In the genomic region with DNA sequence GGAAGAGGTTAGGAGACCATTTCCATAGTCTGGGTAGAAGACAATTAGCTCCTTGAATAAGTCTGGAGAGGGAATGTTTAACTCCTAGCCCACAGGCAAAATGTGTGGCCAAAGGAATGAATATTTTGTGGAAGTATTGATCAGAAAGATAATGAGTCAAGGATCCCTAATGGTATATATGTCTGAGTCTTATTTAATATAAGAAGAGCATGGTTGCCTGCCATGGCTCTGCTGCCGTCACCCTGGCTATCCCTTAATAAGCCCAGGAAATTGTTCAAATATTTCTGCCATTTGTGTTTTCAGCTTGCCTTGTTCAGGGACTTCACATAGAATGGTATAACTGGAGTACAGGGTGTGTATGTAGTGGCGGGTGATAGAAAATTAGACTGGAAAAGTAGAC, we compare ENCODE assay signal across 30 cellular contexts. TPM values are rescaled to one million over a fixed set of nuclear protein-coding genes. Genes with fewer than 3 reads are reported as not detected.
"Had no signal": no experiment of that assay in that cellular context is flagged by ENCODE, and none has a peak within 500 bp of the region (broad histone marks: within the 10 kb centered on the region; RNA-seq: fewer than 3 reads in every experiment).

No MANE protein-coding gene starts in this region.

- H3K27ac ChIP-seq: brain microvascular endothelial cell, epithelial cell of prostate, esophagus squamous epithelium, gastroesophageal sphincter, WERI-Rb-1 had no signal

- H3K27me3 Mint-ChIP-seq: activated B cell treated with CpG ODN at 0.5 μM for 24 hours had no signal

- H3K27me3 ChIP-seq: brain microvascular endothelial cell, esophagus squamous epithelium, gastroesophageal sphincter had no signal

- H3K36me3 ChIP-seq: brain microvascular endothelial cell, esophagus squamous epithelium, gastroesophageal sphincter, WERI-Rb-1 had no signal

- H3K27ac Mint-ChIP-seq: activated B cell treated with CpG ODN at 0.5 μM for 24 hours; activated CD8-positive, alpha-beta T cell treated with anti-CD3 and anti-CD28 coated beads for 36 hours; activated naive CD8-positive, alpha-beta T cell; activated T-helper 2 cell treated with anti-CD3 and anti-CD28 coated beads, Interferon-gamma antibody, Interleukin-2, Interleukin-4, amounts not matched to agents 10 μg/mL and 5 μg/mL and 100 μg/mL, durations not matched to agents 14 hours and 24 hours and 36 hours; T-helper 2 cell treated with Interferon-gamma antibody and Interleukin-4, amounts not matched to agents 5 μg/mL and 100 μg/mL, for 36 hours had no signal

- H3K4me1 ChIP-seq: esophagus squamous epithelium, gastroesophageal sphincter had no signal

- H3K36me3 Mint-ChIP-seq: activated naive CD8-positive, alpha-beta T cell had no signal

- DNase-seq: activated B cell treated with CpG ODN at 0.5 μM for 24 hours; activated CD4-positive, alpha-beta T cell treated with anti-CD3 and anti-CD28 coated beads for 48 hours; activated CD4-positive, alpha-beta T cell treated with anti-CD3 and anti-CD28 coated beads, Interleukin-2, amount 50 U/mL, for 1 hour; activated CD4-positive, alpha-beta T cell treated with anti-CD3 and anti-CD28 coated beads, Interleukin-2, amount 50 U/mL, for 48 hours; activated CD8-positive, alpha-beta memory T cell treated with anti-CD3 and anti-CD28 coated beads for 24 hours; activated CD8-positive, alpha-beta T cell treated with anti-CD3 and anti-CD28 coated beads for 36 hours; activated effector memory CD4-positive, alpha-beta T cell treated with anti-CD3 and anti-CD28 coated beads, Interleukin-2, amount 50 U/mL, for 16 hours; activated naive CD4-positive, alpha-beta T cell treated with anti-CD3 and anti-CD28 coated beads, Interleukin-2, amount 50 U/mL, for 16 hours; activated T-cell treated with anti-CD3 and anti-CD28 coated beads, Interleukin-2, amount 50 U/mL, for 4 hours; amniotic stem cell; anterior cingulate cortex; brain microvascular endothelial cell; cortex of kidney; effector CD8-positive, alpha-beta T cell; esophagus squamous epithelium; foreskin melanocyte; T-helper 1 cell; T-helper 17 cell; T1000; WERI-Rb-1 had no signal

- H3K4me3 Mint-ChIP-seq: activated B cell treated with CpG ODN at 0.5 μM for 24 hours; activated CD8-positive, alpha-beta T cell treated with anti-CD3 and anti-CD28 coated beads for 36 hours; activated naive CD8-positive, alpha-beta T cell; activated T-cell treated with anti-CD3 and anti-CD28 coated beads, Interleukin-2, amount 50 U/mL, for 4 hours; central memory CD8-positive, alpha-beta T cell; T-helper 17 cell; T-helper 2 cell treated with Interferon-gamma antibody and Interleukin-4, amounts not matched to agents 5 μg/mL and 100 μg/mL, for 36 hours had no signal

- H3K9me3 Mint-ChIP-seq: activated B cell treated with CpG ODN at 0.5 μM for 24 hours; activated CD8-positive, alpha-beta T cell treated with anti-CD3 and anti-CD28 coated beads for 36 hours; activated T-cell treated with anti-CD3 and anti-CD28 coated beads, Interleukin-2, amount 50 U/mL, for 4 hours; activated T-helper 2 cell treated with anti-CD3 and anti-CD28 coated beads, Interferon-gamma antibody, Interleukin-2, Interleukin-4, amounts not matched to agents 10 μg/mL and 5 μg/mL and 100 μg/mL, durations not matched to agents 14 hours and 24 hours and 36 hours; central memory CD8-positive, alpha-beta T cell; T-helper 2 cell treated with Interferon-gamma antibody and Interleukin-4, amounts not matched to agents 5 μg/mL and 100 μg/mL, for 36 hours had no signal

- H3K9me3 ChIP-seq: esophagus squamous epithelium, gastroesophageal sphincter had no signal

- ATAC-seq: activated CD4-positive, CD25-positive, alpha-beta regulatory T cell treated with anti-CD3 and anti-CD28 coated beads, Interleukin-2, amount 50 U/mL, for 24 hours; activated CD8-positive, alpha-beta T cell treated with anti-CD3 and anti-CD28 coated beads for 36 hours; activated T-cell treated with anti-CD3 and anti-CD28 coated beads, Interleukin-2, amount 50 U/mL, for 4 hours; gastroesophageal sphincter; T-helper 17 cell had no signal

- H3K4me3 ChIP-seq: esophagus squamous epithelium, gastroesophageal sphincter had no signal

RNA-seq across cellular contexts. Expression of a gene that starts 18.1 kb away (rescaled TPM):
- total RNA-seq: astrocyte, endothelial cell of umbilical vein, fibroblast of villous mesenchyme had no signal
